ENCODE assay signal across 8 cellular contexts in the genomic region with DNA sequence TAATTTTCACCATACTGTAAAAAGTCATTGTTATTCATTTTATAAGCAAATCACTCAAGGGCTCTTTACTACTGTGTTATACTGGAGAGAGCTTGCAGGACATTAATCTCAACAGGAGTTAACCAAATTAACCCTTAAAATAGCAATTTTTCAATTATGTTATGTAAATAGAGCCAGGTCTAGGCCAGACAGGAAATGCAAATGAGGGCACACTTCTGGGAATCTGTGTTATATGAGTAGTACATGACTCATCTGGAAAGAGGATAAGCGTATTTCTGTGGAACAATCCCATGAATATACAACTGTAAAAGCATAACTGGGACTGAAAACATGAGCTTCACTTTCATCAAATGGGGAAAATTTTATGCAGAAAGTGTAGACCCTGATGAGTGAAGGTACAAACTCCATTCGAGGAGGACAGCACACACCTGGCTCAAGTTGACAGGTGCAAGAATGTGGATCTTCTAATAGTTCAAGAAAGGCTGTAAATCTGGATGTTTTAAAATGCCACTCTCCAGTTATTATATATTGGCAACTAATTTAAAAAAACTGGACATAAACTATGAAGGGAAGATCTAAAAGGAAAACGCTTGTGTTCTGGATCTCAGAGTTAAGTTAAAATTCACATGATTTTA.
DNase-seq lines count a peak whose midpoint lies in the region; ATAC-seq and TF ChIP-seq lines count a peak whose summit lies in the region.
"Had no signal": no experiment of that assay in that cellular context is flagged by ENCODE, and none has a peak within 500 bp of the region (broad histone marks: within the 10 kb centered on the region; RNA-seq: fewer than 3 reads in every experiment).

No MANE protein-coding gene starts in this region.

- H2AFZ ChIP-seq in mammary epithelial cell (ENCODE audit: low read depth, low read length), result no peak overlapping the region

- CTCF ChIA-PET in mammary epithelial cell (lab: Charles Lee; ENCODE audit: low non-redundant PET), result no interaction called here

- intact Hi-C loops in mammary epithelial cell (cut with micrococcal nuclease), result no loop called here

- H3K4me1 Mint-ChIP-seq in nephron, result peaks cover 35% of the 10 kb centered on the region

- DNase-seq in ELR (ENCODE audit: low read depth), result peak; percentile 88
- DNase-seq in MV-4-11 (lab: John Stamatoyannopoulos, UW), result peak; percentile 48
- peak; percentile 58 for DNase-seq in mammary epithelial cell
- DNase-seq in NCI-H2081 treated with DMSO at 0.1 percent for 48 hours (lab: John Stamatoyannopoulos, UW), result no peak
- DNase-seq in iPS-NIHi11 (ENCODE audit: low spot score), result no peak

- no peaks in the 10 kb centered on the region for H4K20me1 ChIP-seq in mammary epithelial cell (ENCODE audit: insufficient read depth, low read length)

- H3K9me3 ChIP-seq in mammary epithelial cell (replicated peaks; ENCODE audit: insufficient read depth, low read length), result no peaks in the 10 kb centered on the region

- H3K27me3 Mint-ChIP-seq in nephron (ENCODE audit: low read depth), result no peaks in the 10 kb centered on the region
- H3K27me3 Mint-ChIP-seq: activated naive CD8-positive, alpha-beta T cell had no signal

- no peaks in the 10 kb centered on the region for H3K36me3 Mint-ChIP-seq in nephron (ENCODE audit: low read depth)
- H3K36me3 Mint-ChIP-seq: activated naive CD8-positive, alpha-beta T cell had no signal

- no peaks in the 10 kb centered on the region for H3K9me3 Mint-ChIP-seq in nephron

- no TSS peak for BruUV-seq in mammary epithelial cell (replicated peaks; lab: Mats Ljungman, UMichigan)

- H3K9ac ChIP-seq in mammary epithelial cell (ENCODE audit: insufficient read depth, low read length), result no peak overlapping the region

- peak overlapping the region; percentile 60 for H3K4me2 ChIP-seq in mammary epithelial cell (ENCODE audit: insufficient read depth, low read depth, low read length)

- H3K27ac Mint-ChIP-seq in nephron, result peak overlapping the region; percentile 26 to 83 (median 65)
- H3K27ac Mint-ChIP-seq: activated naive CD8-positive, alpha-beta T cell had no signal

- no peak overlapping the region for H3K4me3 Mint-ChIP-seq in nephron
- H3K4me3 Mint-ChIP-seq: activated naive CD8-positive, alpha-beta T cell had no signal

- dilution Hi-C loops in mammary epithelial cell (cut with HindIII; ENCODE audit: low sequenced_read_pairs), result no loop called here

- no peak overlapping the region for H3K27ac ChIP-seq in mammary epithelial cell (ENCODE audit: insufficient read depth, low read depth, low read length)

- no peak for ATAC-seq in HG02852 (IDR thresholded peaks at IDR 0.05; ENCODE audit: unreplicated experiment)

- peaks cover 25% of the 10 kb centered on the region for H3K4me1 ChIP-seq in mammary epithelial cell (ENCODE audit: insufficient read depth, low read length)

- TF ChIP-seq CTCF in mammary epithelial cell (conservative IDR thresholded peaks at IDR 0.05 in 1 of 2, IDR thresholded peaks at IDR 0.05 in 1 of 2; ENCODE audit: extremely low read depth in 1 of 2, insufficient read depth in 1 of 2, low read depth in 1 of 2, low read length in 2 of 2), result no peak
- TF ChIP-seq CTCF in nephron (IDR thresholded peaks at IDR 0.05; ENCODE audit: unreplicated experiment in 3 of 3), result no peak

- H3K36me3 ChIP-seq in mammary epithelial cell (ENCODE audit: insufficient read depth, low read length), result no peaks in the 10 kb centered on the region

- H3K4me3 ChIP-seq in mammary epithelial cell (replicated peaks in 1 of 3; ENCODE audit: insufficient read depth in 1 of 3, low read depth in 2 of 3, low read length in 3 of 3), result no peak overlapping the region

- in situ Hi-C loops in mammary epithelial cell (cut with MboI; ENCODE audit: low sequenced_read_pairs in 2 of 2), result no loop called here

- 56% methylated on average over 3 of the region's 3 CpGs for WGBS in mammary epithelial cell (ENCODE audit: low coverage, missing lambda C conversion rate)

- no peaks in the 10 kb centered on the region for H3K27me3 ChIP-seq in mammary epithelial cell (ENCODE audit: insufficient read depth, low read length)

- no peaks in the 10 kb centered on the region for H3K79me2 ChIP-seq in mammary epithelial cell (ENCODE audit: insufficient read depth, low read length)

Comparison
In these comparisons a context has a peak if more than half of its experiments do, and no peak if none do; other contexts are left out.
1. DNase-seq: peak in ELR (single experiment), MV-4-11 (single experiment) and mammary epithelial cell (single experiment); none in NCI-H2081 treated with DMSO at 0.1 percent for 48 hours (single experiment) and iPS-NIHi11 (single experiment).